Comparison of ENCODE assay signal across 17 cellular contexts in the genomic region with DNA sequence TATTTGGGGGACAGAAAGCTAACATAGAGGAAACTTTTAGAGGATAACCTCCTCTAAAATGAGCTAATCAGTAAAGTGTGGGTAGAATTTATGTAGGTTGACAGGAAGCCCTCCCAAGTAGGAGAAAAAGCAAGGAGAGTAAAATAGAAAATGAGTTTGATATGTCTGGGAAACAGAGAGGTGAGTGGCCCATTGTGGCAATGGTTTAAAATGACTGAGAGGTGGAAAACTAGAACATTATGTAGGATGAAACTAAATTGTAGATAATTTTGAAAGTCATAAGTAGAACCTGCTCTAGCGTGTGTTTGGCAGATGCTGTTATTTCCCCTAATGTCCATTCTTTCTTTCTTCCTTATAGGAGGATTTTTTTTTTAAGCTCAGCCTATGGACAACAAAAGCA. TPM values are rescaled to one million over a fixed set of nuclear protein-coding genes. Genes with fewer than 3 reads are reported as not detected.
A peak's percentile ranks its signal among the peaks of the same experiment; 100 is the strongest.
DNase-seq lines count a peak whose midpoint lies in the region; ATAC-seq and TF ChIP-seq lines count a peak whose summit lies in the region.
"Had no signal": no experiment of that assay in that cellular context is flagged by ENCODE, and none has a peak within 500 bp of the region (broad histone marks: within the 10 kb centered on the region; RNA-seq: fewer than 3 reads in every experiment).

No MANE protein-coding gene starts in this region.

- H3K9me3 ChIP-seq in Karpas-422 (ENCODE audit: low read length), result no peaks in the 10 kb centered on the region

- intact Hi-C loops in activated CD8-positive, alpha-beta T cell treated with anti-CD3 and anti-CD28 coated beads for 36 hours (cut with micrococcal nuclease), result no loop called here

- H3K79me2 ChIP-seq in Karpas-422 (ENCODE audit: low read length), result no peaks in the 10 kb centered on the region

- CTCF ChIA-PET in activated CD8-positive, alpha-beta T cell treated with anti-CD3 and anti-CD28 coated beads for 36 hours (lab: Charles Lee), result interaction anchor here (1.2 to 1.7 kb wide), 2 partner anchors 10 to 141 kb away, joined by 3 to 9 read pairs; no protein-coding TSS in a partner anchor
- CTCF ChIA-PET in activated CD8-positive, alpha-beta T cell treated with anti-CD3 and anti-CD28 coated beads, Interleukin-2, amount 10 ng/mL, durations not matched to agents 7 days and 5 days (lab: Charles Lee), result no interaction called here

- no peaks in the 10 kb centered on the region for H3K27me3 ChIP-seq in Karpas-422 (ENCODE audit: low read length)

- no peak for TF ChIP-seq CTCF in activated CD8-positive, alpha-beta T cell treated with anti-CD3 and anti-CD28 coated beads for 36 hours (IDR thresholded peaks at IDR 0.05)
- no peak for TF ChIP-seq CTCF in GM12865 (IDR thresholded peaks at IDR 0.05; ENCODE audit: insufficient read depth, low read depth, low read length, missing control alignments)

- H3K27me3 Mint-ChIP-seq in activated CD8-positive, alpha-beta T cell treated with anti-CD3 and anti-CD28 coated beads for 36 hours, result no peaks in the 10 kb centered on the region
- no peaks in the 10 kb centered on the region for H3K27me3 Mint-ChIP-seq in activated CD8-positive, alpha-beta T cell treated with anti-CD3 and anti-CD28 coated beads, Interleukin-2, amount 10 ng/mL, durations not matched to agents 7 days and 5 days (ENCODE audit: low read depth)
- H3K27me3 Mint-ChIP-seq in activated T-cell treated with anti-CD3 and anti-CD28 coated beads, Interleukin-2, amount 50 U/mL, for 4 hours (ENCODE audit: low read depth), result no peaks in the 10 kb centered on the region
- H3K27me3 Mint-ChIP-seq: CD4-positive, alpha-beta memory T cell had no signal

- peak; percentile 66 for ATAC-seq in activated CD8-positive, alpha-beta T cell treated with anti-CD3 and anti-CD28 coated beads for 36 hours
- no peak for ATAC-seq in activated CD8-positive, alpha-beta T cell treated with anti-CD3 and anti-CD28 coated beads, Interleukin-2, amount 10 ng/mL, durations not matched to agents 7 days and 5 days
- peak in 1 of 2 donors; percentile 51 for ATAC-seq in activated T-cell treated with anti-CD3 and anti-CD28 coated beads, Interleukin-2, amount 50 U/mL, for 4 hours
- ATAC-seq: GM23338, HCT116 had no signal

- H3K27ac Mint-ChIP-seq in activated CD8-positive, alpha-beta T cell treated with anti-CD3 and anti-CD28 coated beads for 36 hours, result no peak overlapping the region
- no peak overlapping the region for H3K27ac Mint-ChIP-seq in activated CD8-positive, alpha-beta T cell treated with anti-CD3 and anti-CD28 coated beads, Interleukin-2, amount 10 ng/mL, durations not matched to agents 7 days and 5 days
- H3K27ac Mint-ChIP-seq: CD4-positive, alpha-beta memory T cell; GM23338; H9 had no signal

- no peaks in the 10 kb centered on the region for H3K36me3 Mint-ChIP-seq in activated CD8-positive, alpha-beta T cell treated with anti-CD3 and anti-CD28 coated beads for 36 hours (ENCODE audit: low read depth)
- peaks cover 11% of the 10 kb centered on the region for H3K36me3 Mint-ChIP-seq in activated CD8-positive, alpha-beta T cell treated with anti-CD3 and anti-CD28 coated beads, Interleukin-2, amount 10 ng/mL, durations not matched to agents 7 days and 5 days (ENCODE audit: low read depth)
- no peaks in the 10 kb centered on the region for H3K36me3 Mint-ChIP-seq in activated T-cell treated with anti-CD3 and anti-CD28 coated beads, Interleukin-2, amount 50 U/mL, for 4 hours (ENCODE audit: insufficient read depth)
- H3K36me3 Mint-ChIP-seq: CD4-positive, alpha-beta memory T cell had no signal

- no peaks in the 10 kb centered on the region for H4K20me1 ChIP-seq in Karpas-422 (ENCODE audit: insufficient read depth, low read depth, low read length)

- H3K9me3 Mint-ChIP-seq in activated CD8-positive, alpha-beta T cell treated with anti-CD3 and anti-CD28 coated beads for 36 hours, result no peaks in the 10 kb centered on the region
- peaks cover 6% of the 10 kb centered on the region for H3K9me3 Mint-ChIP-seq in activated CD8-positive, alpha-beta T cell treated with anti-CD3 and anti-CD28 coated beads, Interleukin-2, amount 10 ng/mL, durations not matched to agents 7 days and 5 days (ENCODE audit: insufficient read depth)
- no peaks in the 10 kb centered on the region for H3K9me3 Mint-ChIP-seq in activated T-cell treated with anti-CD3 and anti-CD28 coated beads, Interleukin-2, amount 50 U/mL, for 4 hours
- H3K9me3 Mint-ChIP-seq: GM23338, H9 had no signal

- H3K4me3 Mint-ChIP-seq in activated CD8-positive, alpha-beta T cell treated with anti-CD3 and anti-CD28 coated beads for 36 hours, result no peak overlapping the region
- H3K4me3 Mint-ChIP-seq in activated CD8-positive, alpha-beta T cell treated with anti-CD3 and anti-CD28 coated beads, Interleukin-2, amount 10 ng/mL, durations not matched to agents 7 days and 5 days, result no peak overlapping the region
- H3K4me3 Mint-ChIP-seq in activated T-cell treated with anti-CD3 and anti-CD28 coated beads, Interleukin-2, amount 50 U/mL, for 4 hours, result peak overlapping the region; percentile 45
- H3K4me3 Mint-ChIP-seq: CD4-positive, alpha-beta memory T cell; GM23338; H9 had no signal

- H3K4me1 ChIP-seq in Karpas-422 (ENCODE audit: low read length), result peaks cover 14% of the 10 kb centered on the region

- H3K9me2 ChIP-seq in Karpas-422 (replicated peaks; ENCODE audit: insufficient read depth, low read length), result no peaks in the 10 kb centered on the region

- H3K27ac ChIP-seq in Karpas-422 (ENCODE audit: low read length), result no peak overlapping the region

- H3K4me3 ChIP-seq in GM12865 (ENCODE audit: low read depth, low read length) (no peak overlapping the region), Karpas-422 (ENCODE audit: low read length) (no peak overlapping the region)
- H3K4me3 ChIP-seq: GM23338 had no signal

- no peaks in the 10 kb centered on the region for H3K36me3 ChIP-seq in Karpas-422 (ENCODE audit: insufficient read depth, low read length)

- H3K4me1 Mint-ChIP-seq in activated CD8-positive, alpha-beta T cell treated with anti-CD3 and anti-CD28 coated beads for 36 hours (ENCODE audit: low read depth), result peaks cover 36% of the 10 kb centered on the region
- H3K4me1 Mint-ChIP-seq in activated CD8-positive, alpha-beta T cell treated with anti-CD3 and anti-CD28 coated beads, Interleukin-2, amount 10 ng/mL, durations not matched to agents 7 days and 5 days (ENCODE audit: low read depth), result peaks cover 44% of the 10 kb centered on the region
- peaks cover 33% of the 10 kb centered on the region for H3K4me1 Mint-ChIP-seq in activated T-cell treated with anti-CD3 and anti-CD28 coated beads, Interleukin-2, amount 50 U/mL, for 4 hours (ENCODE audit: low read depth)
- H3K4me1 Mint-ChIP-seq: GM23338, H9 had no signal

- DNase-seq in activated CD8-positive, alpha-beta T cell treated with anti-CD3 and anti-CD28 coated beads for 36 hours, result no peak
- no peak for DNase-seq in activated CD8-positive, alpha-beta T cell treated with anti-CD3 and anti-CD28 coated beads, Interleukin-2, amount 10 ng/mL, durations not matched to agents 7 days and 5 days
- DNase-seq in activated T-cell treated with anti-CD3 and anti-CD28 coated beads, Interleukin-2, amount 50 U/mL, for 4 hours, result no peak
- DNase-seq in activated T-cell treated with anti-CD3 and anti-CD28 coated beads, Interleukin-2, amount 50 U/mL, for 1 hour, result no peak
- DNase-seq in GM12865 (ENCODE audit: low read depth), result peak; percentile 23
- DNase-seq in Karpas-422, result no peak
- no peak for DNase-seq in SW480 (ENCODE audit: low spot score)
- no peak for DNase-seq in NOMO-1 treated with dmso at 0.1 percent for 144 hours (lab: John Stamatoyannopoulos, UW; ENCODE audit: unreplicated experiment)
- DNase-seq: C1 segment of cervical spinal cord; Calu3; CD4-positive, alpha-beta memory T cell; COR-L47; DMS153; DND-41; H9 had no signal

- H3K4me2 ChIP-seq in Karpas-422 (ENCODE audit: low read depth, low read length, poor library complexity, severe bottlenecking), result peak overlapping the region; percentile 13
- H3K4me2 ChIP-seq: GM23338 had no signal

- POLR2A ChIA-PET in activated CD8-positive, alpha-beta T cell treated with anti-CD3 and anti-CD28 coated beads for 36 hours (lab: Charles Lee), result interaction anchor here (0.7 kb wide), 1 partner anchor 462 kb away, joined by 3 read pairs; no protein-coding TSS in a partner anchor
- POLR2A ChIA-PET in activated CD8-positive, alpha-beta T cell treated with anti-CD3 and anti-CD28 coated beads, Interleukin-2, amount 10 ng/mL, durations not matched to agents 7 days and 5 days (lab: Charles Lee), result interaction anchor here (1.2 kb wide), 1 partner anchor 154 kb away, joined by 3 read pairs; no protein-coding TSS in a partner anchor

- no peak overlapping the region for H3K9ac ChIP-seq in Karpas-422 (ENCODE audit: low read length)

- H2AFZ ChIP-seq in Karpas-422 (ENCODE audit: low read length), result no peak overlapping the region

RNA-seq across cellular contexts. Expression of gene LPGAT1, which starts 8.5 kb away (rescaled TPM):
- total RNA-seq in activated CD8-positive, alpha-beta T cell treated with anti-CD3 and anti-CD28 coated beads for 36 hours, result 10 to 100 TPM; 16.5 to 16.7 TPM
- total RNA-seq in activated CD8-positive, alpha-beta T cell treated with anti-CD3 and anti-CD28 coated beads, Interleukin-2, amount 10 ng/mL, durations not matched to agents 7 days and 5 days, result 10 to 100 TPM; 59.3 to 60.5 TPM
- 10 to 100 TPM; 31.7 to 46.9 (median 36.0) TPM for total RNA-seq in activated T-cell treated with anti-CD3 and anti-CD28 coated beads, Interleukin-2, amount 50 U/mL, for 4 hours
- total RNA-seq in Karpas-422 (2014; rRNA removed; shearing (Covaris generic); ENCODE audit: low replicate concordance), result 40.4 and 53.3 TPM in 2 replicates
